14 cellular contexts compared by ENCODE assay signal in genomic region chr13:113814435-113814821, GRCh38. TPM values are rescaled to one million over a fixed set of nuclear protein-coding genes. Genes with fewer than 3 reads are reported as not detected.
DNase-seq lines count a peak whose midpoint lies in the region; ATAC-seq and TF ChIP-seq lines count a peak whose summit lies in the region.
"Had no signal": no experiment of that assay in that cellular context is flagged by ENCODE, and none has a peak within 500 bp of the region (broad histone marks: within the 10 kb centered on the region; RNA-seq: fewer than 3 reads in every experiment).

No MANE protein-coding gene starts in this region.

- TF ChIP-seq CTCF in cardiac fibroblast (IDR thresholded peaks at IDR 0.05; ENCODE audit: low read depth, low read length) (no peak), osteoblast (IDR thresholded peaks at IDR 0.05; ENCODE audit: extremely low read depth, low read depth, low read length) (no peak), natural killer cell (IDR thresholded peaks at IDR 0.05) (no peak)

- no peak overlapping the region for H2AFZ ChIP-seq in osteoblast (ENCODE audit: low read length)

- H3K9me3 Mint-ChIP-seq in natural killer cell, result no peaks in the 10 kb centered on the region

- H3K79me2 ChIP-seq in osteoblast (ENCODE audit: insufficient read depth, low read length), result no peaks in the 10 kb centered on the region

- no peak overlapping the region for H3K27ac ChIP-seq in osteoblast (ENCODE audit: low read depth, low read length)

- peaks cover 12 to 20% of the 10 kb centered on the region in 2 donors for H3K4me1 Mint-ChIP-seq in natural killer cell
- H3K4me1 Mint-ChIP-seq in T-helper 17 cell, result peaks cover 18% of the 10 kb centered on the region

- peaks cover 0 to 9% of the 10 kb centered on the region in 2 donors for H3K27me3 Mint-ChIP-seq in natural killer cell (ENCODE audit: low read depth in 2 of 2)
- no peaks in the 10 kb centered on the region for H3K27me3 Mint-ChIP-seq in T-helper 17 cell

- in situ Hi-C loops in Caki2 (cut with HindIII; ENCODE audit: low pct_unique_long_range_greater_than_20kb, low sequenced_read_pairs), result no loop called here

- H3K27me3 ChIP-seq in osteoblast (ENCODE audit: insufficient read depth, low read length), result no peaks in the 10 kb centered on the region

- intact Hi-C loops in natural killer cell (cut with micrococcal nuclease), result no loop called here

- H3K27ac Mint-ChIP-seq in natural killer cell (no peak overlapping the region), T-helper 17 cell (no peak overlapping the region)

- H3K9me3 ChIP-seq in osteoblast (ENCODE audit: low read depth, low read length) (peaks cover 5% of the 10 kb centered on the region), T-helper 17 cell (ENCODE audit: control insufficient read depth, low read length, poor library complexity, severe bottlenecking) (no peaks in the 10 kb centered on the region)

- no peaks in the 10 kb centered on the region for H3K36me3 ChIP-seq in osteoblast (ENCODE audit: insufficient read depth, low read length)

- H4K20me1 ChIP-seq in osteoblast (ENCODE audit: insufficient read depth, low read length), result peaks cover 4% of the 10 kb centered on the region

- H3K36me3 Mint-ChIP-seq in natural killer cell, result no peaks in the 10 kb centered on the region
- peaks cover 2% of the 10 kb centered on the region for H3K36me3 Mint-ChIP-seq in T-helper 17 cell (ENCODE audit: low read depth)

- H3K4me3 ChIP-seq in cardiac fibroblast (replicated peaks in 1 of 2; ENCODE audit: low read depth in 2 of 2, low read length in 2 of 2) (no peak overlapping the region), osteoblast (ENCODE audit: insufficient read depth, low read length) (no peak overlapping the region)

- H3K4me3 Mint-ChIP-seq in natural killer cell (no peak overlapping the region), T-helper 17 cell (no peak overlapping the region)

- peak; percentile 68 for DNase-seq in Caki2 (ENCODE audit: low read depth)
- DNase-seq in LHCN-M2 (ENCODE audit: low read depth), result peak; percentile 79
- DNase-seq in cardiac fibroblast (ENCODE audit: low read depth in 2 of 2), result peak; percentile 47 to 55
- DNase-seq in osteoblast (ENCODE audit: insufficient read length, low spot score, missing footprints), result peak; percentile 97
- no peak for DNase-seq in natural killer cell
- no peak for DNase-seq in T-helper 17 cell
- DNase-seq: activated naive CD4-positive, alpha-beta T cell treated with anti-CD3 and anti-CD28 coated beads, Interleukin-2, amount 50 U/mL, for 16 hours; cortex of kidney; GDM1; NCI-H1092 treated with DMSO at 0.1 percent for 48 hours; stimulated activated CD4-positive, alpha-beta T cell treated with anti-CD3 and anti-CD28 coated beads, Interleukin-4, amount 100 ng/mL, for 24 hours; stimulated activated naive CD8-positive, alpha-beta T cell treated with anti-CD3 and anti-CD28 coated beads, Interleukin-15, Interleukin-2, amounts not matched to agents 100 U/mL and 50 U/mL, for 24 hours had no signal

- peak overlapping the region; percentile 43 for H3K4me2 ChIP-seq in osteoblast (ENCODE audit: insufficient read depth, low read length)

- ATAC-seq in GM18858 (IDR thresholded peaks at IDR 0.05; ENCODE audit: unreplicated experiment) (no peak), natural killer cell (no peak), T-helper 17 cell (no peak), GM21390 (IDR thresholded peaks at IDR 0.05; ENCODE audit: unreplicated experiment) (no peak)
- ATAC-seq: stimulated activated naive CD8-positive, alpha-beta T cell treated with anti-CD3 and anti-CD28 coated beads, Interleukin-15, Interleukin-2, amounts not matched to agents 100 U/mL and 50 U/mL, for 24 hours had no signal

- peaks cover 25% of the 10 kb centered on the region for H3K4me1 ChIP-seq in osteoblast (ENCODE audit: insufficient read depth, low read length)

RNA-seq across cellular contexts. Expression of gene GAS6, which starts 49.4 kb away (rescaled TPM):
- 25.1 and 29.4 TPM in 2 replicates for total RNA-seq in Caki2 (2014; rRNA removed; shearing (Covaris generic); ENCODE audit: low replicate concordance)
- total RNA-seq in LHCN-M2 (2014; rRNA removed) (670 and 703 TPM in 2 replicates), osteoblast (417 and 480 TPM in 2 replicates), natural killer cell (1 to 10 TPM in 1 of 3 donors, under 1 TPM in 2; 0.40 to 1.4 (median 0.41) TPM), T-helper 17 cell (1 to 10 TPM; 2.2 to 3.8 TPM)
- 671 TPM for polyA plus RNA-seq in LHCN-M2 (2012)

RNA-seq across cellular contexts. Expression of gene TMEM255B, which starts 55.4 kb away (rescaled TPM):
- 0.09 TPM in 1 of 2 replicates, not detected in the other for total RNA-seq in Caki2 (2014; rRNA removed; shearing (Covaris generic); ENCODE audit: low replicate concordance)
- total RNA-seq in LHCN-M2 (2014; rRNA removed) (7.4 and 9.1 TPM in 2 replicates), osteoblast (1.8 and 2.9 TPM in 2 replicates), natural killer cell (1 to 10 TPM in 2 of 3 donors, under 1 TPM in 1; 0.38 to 3.0 (median 1.0) TPM), T-helper 17 cell (1 to 10 TPM in 1 of 2 donors, under 1 TPM in 1; 0.86 to 1.4 TPM)
- polyA plus RNA-seq in LHCN-M2 (2012), result 17.1 TPM

Comparison
In these comparisons a context has a peak if more than half of its experiments do, and no peak if none do; other contexts are left out.
1. DNase-seq: peak in Caki2 (single experiment), LHCN-M2 (single experiment), cardiac fibroblast (2 of 2) and osteoblast (single experiment); none in natural killer cell (single experiment) and T-helper 17 cell (0 of 3).
2. RNA of gene GAS6, which starts 49.4 kb away (total RNA-seq): 670 to 703 TPM in LHCN-M2 and 417 to 480 TPM in osteoblast; 25.1 to 29.4 TPM in Caki2, 2.2 to 3.8 TPM in T-helper 17 cell and 0.40 to 1.4 TPM in natural killer cell; every median in the first group is over 10 times any median in the second.